8 cellular contexts compared by ENCODE assay signal in genomic region chr16:28292731-28293588, GRCh38. TPM values are rescaled to one million over a fixed set of nuclear protein-coding genes. Genes with fewer than 3 reads are reported as not detected.
DNase-seq lines count a peak whose midpoint lies in the region; ATAC-seq, FAIRE-seq and TF ChIP-seq lines count a peak whose summit lies in the region.

No MANE protein-coding gene starts in this region.

- peaks cover 2% of the 10 kb centered on the region for H3K36me3 Mint-ChIP-seq in IgD-negative memory B cell
- no peaks in the 10 kb centered on the region for H3K36me3 Mint-ChIP-seq in activated CD4-positive, alpha-beta memory T cell treated with anti-CD3 and anti-CD28 coated beads for 36 hours

- H3K27me3 ChIP-seq in gastroesophageal sphincter, result peaks cover 37% of the 10 kb centered on the region
- peaks cover 8 to 19% (median 9%) of the 10 kb centered on the region in 3 donors for H3K27me3 ChIP-seq in sigmoid colon

- WGBS in gastroesophageal sphincter (ENCODE audit: low coverage in 1 of 2), 2 donors, result no CpG with 5 or more reads among the region's 60 CpGs
- 1% methylated on average over 60 of the region's 60 CpGs for WGBS in sigmoid colon, 2 donors

- peaks cover 8% of the 10 kb centered on the region for H3K27me3 Mint-ChIP-seq in IgD-negative memory B cell
- H3K27me3 Mint-ChIP-seq in activated CD4-positive, alpha-beta memory T cell treated with anti-CD3 and anti-CD28 coated beads for 36 hours, result no peaks in the 10 kb centered on the region

- CTCF ChIA-PET in activated CD4-positive, alpha-beta memory T cell treated with anti-CD3 and anti-CD28 coated beads for 36 hours (lab: Charles Lee), result interaction anchor here (1.4 to 4.8 kb wide), 3 partner anchors 15 to 26 kb away, joined by 5 to 46 read pairs (median 10); no protein-coding TSS in a partner anchor

- no peak for FAIRE-seq in HTR-8/SVneo (lab: Jason Lieb, UNC)

- no peaks in the 10 kb centered on the region for H3K9me3 Mint-ChIP-seq in IgD-negative memory B cell
- H3K9me3 Mint-ChIP-seq in activated CD4-positive, alpha-beta memory T cell treated with anti-CD3 and anti-CD28 coated beads for 36 hours, result no peaks in the 10 kb centered on the region

- TF ChIP-seq POLR2A in gastroesophageal sphincter (IDR thresholded peaks at IDR 0.05) (no peak), sigmoid colon (IDR thresholded peaks at IDR 0.05) (no peak)

- H3K4me3 ChIP-seq in gastroesophageal sphincter (peak overlapping the region; percentile 50 to 58), sigmoid colon (peak overlapping the region; percentile 33 to 61 (median 50))

- H3K9me3 ChIP-seq in gastroesophageal sphincter (no peaks in the 10 kb centered on the region), sigmoid colon (no peaks in the 10 kb centered on the region)

- H3K4me3 Mint-ChIP-seq in IgD-negative memory B cell, result peak overlapping the region; percentile 82 to 94 (median 90)
- peak overlapping the region; percentile 79 for H3K4me3 Mint-ChIP-seq in activated CD4-positive, alpha-beta memory T cell treated with anti-CD3 and anti-CD28 coated beads for 36 hours

- H3K27ac Mint-ChIP-seq in IgD-negative memory B cell, result peak overlapping the region in 2 of 3 donors; percentile 63 to 82
- H3K27ac Mint-ChIP-seq in activated CD4-positive, alpha-beta memory T cell treated with anti-CD3 and anti-CD28 coated beads for 36 hours, result peak overlapping the region; percentile 19

- intact Hi-C loops in activated CD4-positive, alpha-beta memory T cell treated with anti-CD3 and anti-CD28 coated beads for 36 hours (cut with micrococcal nuclease), result loop anchor here (5.0 to 10.0 kb wide), 2 partner anchors 151 to 262 kb away; partner anchors contain the start of gene SGF29
- intact Hi-C loops in sigmoid colon (cut with DNase I), result no loop called here

- DNase-seq in DMS79 (lab: John Stamatoyannopoulos, UW) (peak; percentile 84), sigmoid colon (no peak), HTR-8/SVneo (ENCODE audit: insufficient read length, low spot score) (no peak), hepatic stellate cell (ENCODE audit: low spot score) (no peak)
- DNase-seq in activated CD4-positive, alpha-beta memory T cell treated with anti-CD3 and anti-CD28 coated beads for 36 hours, result peak; percentile 30

- H3K36me3 ChIP-seq in gastroesophageal sphincter (no peaks in the 10 kb centered on the region), sigmoid colon (no peaks in the 10 kb centered on the region)

- TF ChIP-seq EP300 in gastroesophageal sphincter (IDR thresholded peaks at IDR 0.05) (no peak), sigmoid colon (IDR thresholded peaks at IDR 0.05) (no peak)

- H3K4me1 ChIP-seq in gastroesophageal sphincter, result peaks cover 0 to 21% (median 9%) of the 10 kb centered on the region in 3 donors
- peaks cover 0 to 15% (median 14%) of the 10 kb centered on the region in 4 donors for H3K4me1 ChIP-seq in sigmoid colon

- H3K4me1 Mint-ChIP-seq in IgD-negative memory B cell, result peaks cover 0 to 10% (median 8%) of the 10 kb centered on the region in 3 donors
- H3K4me1 Mint-ChIP-seq in activated CD4-positive, alpha-beta memory T cell treated with anti-CD3 and anti-CD28 coated beads for 36 hours (ENCODE audit: low read depth), result peaks cover 50% of the 10 kb centered on the region

- peak overlapping the region in 1 of 4 donors; percentile 49 for H3K27ac ChIP-seq in gastroesophageal sphincter
- H3K27ac ChIP-seq in sigmoid colon, result no peak overlapping the region

- no peak for TF ChIP-seq CTCF in gastroesophageal sphincter (IDR thresholded peaks at IDR 0.05)
- TF ChIP-seq CTCF in sigmoid colon (IDR thresholded peaks at IDR 0.05), result no peak

- POLR2A ChIA-PET in activated CD4-positive, alpha-beta memory T cell treated with anti-CD3 and anti-CD28 coated beads for 36 hours (lab: Charles Lee), result interaction anchor here (0.7 to 1.9 kb wide), 2 partner anchors 12 to 17 kb away, joined by 4 to 6 read pairs; no protein-coding TSS in a partner anchor

- ATAC-seq in gastroesophageal sphincter (no peak), HG02981 (IDR thresholded peaks at IDR 0.05; ENCODE audit: unreplicated experiment) (no peak)

RNA-seq across cellular contexts. Expression of gene SBK1, which starts 0.6 kb away (rescaled TPM):
- polyA plus RNA-seq in IgD-negative memory B cell (0.68 TPM), sigmoid colon (1 to 10 TPM in 1 of 3 donors, under 1 TPM in 1, not detected in 1; under 0.01 to 1.3 TPM)
- 1 to 10 TPM; 2.9 to 3.8 TPM for total RNA-seq in activated CD4-positive, alpha-beta memory T cell treated with anti-CD3 and anti-CD28 coated beads for 36 hours
- total RNA-seq in gastroesophageal sphincter (under 1 TPM in 1 of 4 donors, not detected in 3; 0.16 TPM), sigmoid colon (under 1 TPM in 3 of 4 donors, not detected in 1; 0.14 to 0.36 (median 0.33) TPM)

Comparison
In these comparisons a context has a peak if more than half of its experiments do, and no peak if none do; other contexts are left out.
1. DNase-seq: peak in DMS79 (single experiment) and activated CD4-positive, alpha-beta memory T cell treated with anti-CD3 and anti-CD28 coated beads for 36 hours (single experiment); none in sigmoid colon (single experiment), HTR-8/SVneo (single experiment) and hepatic stellate cell (single experiment).